In the genomic region with DNA sequence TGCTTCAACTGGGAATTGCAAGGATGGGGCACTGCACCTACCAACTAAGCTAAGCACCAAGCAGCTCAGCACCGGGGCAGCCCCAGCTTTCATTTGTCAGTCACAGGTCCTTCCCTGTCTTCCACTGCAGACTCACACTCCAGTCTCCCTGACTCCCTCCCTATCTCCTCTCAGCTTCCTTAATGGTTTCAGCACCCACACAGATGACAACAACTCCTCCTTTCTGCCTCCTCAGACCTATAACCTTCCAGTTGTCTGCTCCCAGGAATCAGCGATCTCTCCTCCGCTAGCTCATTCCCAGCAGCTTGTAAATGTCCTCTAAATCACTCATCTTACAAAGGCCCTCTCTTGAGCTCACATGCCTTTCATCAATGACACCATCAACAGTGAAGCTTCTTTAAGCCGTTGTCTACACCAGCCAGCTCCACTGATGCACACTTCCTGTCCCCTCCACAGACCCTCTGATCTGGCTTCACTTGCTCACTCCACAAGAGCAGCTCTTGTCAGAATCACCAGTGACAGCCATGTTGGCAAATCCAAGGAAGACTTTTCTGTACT, we compare ENCODE assay signal across 12 cellular contexts. TPM values are rescaled to one million over a fixed set of nuclear protein-coding genes. Genes with fewer than 3 reads are reported as not detected.
DNase-seq lines count a peak whose midpoint lies in the region; ATAC-seq and TF ChIP-seq lines count a peak whose summit lies in the region.
"Had no signal": no experiment of that assay in that cellular context is flagged by ENCODE, and none has a peak within 500 bp of the region (broad histone marks: within the 10 kb centered on the region; RNA-seq: fewer than 3 reads in every experiment).

No MANE protein-coding gene starts in this region.

- peaks cover 29% of the 10 kb centered on the region for H3K9me3 ChIP-seq in DOHH2 (ENCODE audit: control insufficient read depth, insufficient read depth, low read length)
- no peaks in the 10 kb centered on the region for H3K9me3 ChIP-seq in Panc1 (ENCODE audit: control insufficient read depth, insufficient read depth, low read depth, low read length)

- H3K4me3 Mint-ChIP-seq in GM23338, result no peak overlapping the region

- in situ Hi-C loops in Panc1 (cut with HindIII; ENCODE audit: low pct_unique_long_range_greater_than_20kb, low sequenced_read_pairs), result no loop called here
- in situ Hi-C loops in ACHN (cut with HindIII; ENCODE audit: low pct_ligation_motif_present, low pct_unique_long_range_greater_than_20kb, low sequenced_read_pairs), result no loop called here

- H3K9me2 ChIP-seq in DOHH2 (replicated peaks; ENCODE audit: control insufficient read depth, low read length), result no peaks in the 10 kb centered on the region
- H3K9me2 ChIP-seq in GM23338 (ENCODE audit: insufficient read depth), result no peaks in the 10 kb centered on the region

- POLR2A ChIA-PET in Panc1 (lab: Charles Lee), result interaction anchor here (0.6 kb wide), 1 partner anchor 39 kb away, joined by 10 read pairs; no protein-coding TSS in a partner anchor

- H2AFZ ChIP-seq in GM23338, result no peak overlapping the region

- peak overlapping the region; percentile 56 for H3K4me2 ChIP-seq in DOHH2 (ENCODE audit: low read length)
- H3K4me2 ChIP-seq in GM23338, result no peak overlapping the region

- H4K20me1 ChIP-seq in DOHH2 (ENCODE audit: control insufficient read depth, insufficient read depth, low read depth, low read length) (no peaks in the 10 kb centered on the region), GM23338 (replicated peaks; ENCODE audit: insufficient read depth) (peaks cover 38% of the 10 kb centered on the region)

- H3K36me3 Mint-ChIP-seq in GM23338 (ENCODE audit: low read depth), result peaks cover 4% of the 10 kb centered on the region; the same call in 2 of the 3 replicates

- ATAC-seq in GM23338 (peak; percentile 58), Panc1 (peak; percentile 63), left lobe of liver (peak; percentile 13), HG02870 (IDR thresholded peaks at IDR 0.05; ENCODE audit: unreplicated experiment) (no peak)

- H3K9me3 Mint-ChIP-seq in GM23338, result no peaks in the 10 kb centered on the region

- H3K36me3 ChIP-seq in DOHH2 (ENCODE audit: control insufficient read depth, low read length) (peaks cover 39% of the 10 kb centered on the region), GM23338 (ENCODE audit: insufficient read depth) (no peaks in the 10 kb centered on the region; the same call in 1 of the 2 replicates), Panc1 (ENCODE audit: control insufficient read depth, insufficient read depth, low read length) (no peaks in the 10 kb centered on the region)

- CTCF ChIA-PET in Panc1 (lab: Charles Lee), result no interaction called here

- intact Hi-C loops in Panc1 (cut with micrococcal nuclease; ENCODE audit: unreplicated experiment), result no loop called here

- no peaks in the 10 kb centered on the region for H3K27me3 Mint-ChIP-seq in GM23338 (ENCODE audit: insufficient read depth, low read depth, poor library complexity)

- H3K27ac ChIP-seq in DOHH2 (ENCODE audit: low read depth, low read length) (peak overlapping the region; percentile 29), GM23338 (ENCODE audit: low read depth) (0 out of 2 replicates have a peak overlapping the region, but pooled peaks have one; percentile 16), Panc1 (ENCODE audit: low read length) (no peak overlapping the region)

- no TSS peak for BruUV-seq in Panc1 (replicated peaks; lab: Mats Ljungman, UMichigan)

- no peak overlapping the region for H3K27ac Mint-ChIP-seq in GM23338

- H3K4me3 ChIP-seq in DOHH2 (ENCODE audit: low read length) (peak overlapping the region; percentile 27), GM23338 (no peak overlapping the region), Panc1 (ENCODE audit: low read depth in 2 of 2, low read length in 2 of 2) (no peak overlapping the region)

- peaks cover 23% of the 10 kb centered on the region for H3F3A ChIP-seq in DOHH2 (ENCODE audit: control insufficient read depth, insufficient read depth)
- no peaks in the 10 kb centered on the region for H3F3A ChIP-seq in GM23338 (replicated peaks; ENCODE audit: low read depth)

- H3K27me3 ChIP-seq in DOHH2 (ENCODE audit: control insufficient read depth, low read length), result no peaks in the 10 kb centered on the region
- H3K27me3 ChIP-seq in GM23338 (ENCODE audit: insufficient read depth), result no peaks in the 10 kb centered on the region
- H3K27me3 ChIP-seq in Panc1 (ENCODE audit: control insufficient read depth, insufficient read depth, low read length), result no peaks in the 10 kb centered on the region

- no peak for TF ChIP-seq CTCF in DOHH2 (IDR thresholded peaks at IDR 0.05; ENCODE audit: low read depth, low read length, poor library complexity, severe bottlenecking)
- TF ChIP-seq CTCF in GM23338 (conservative IDR thresholded peaks at IDR 0.05; ENCODE audit: low read depth in 2 of 2), result no peak
- TF ChIP-seq CTCF in Panc1 (IDR thresholded peaks at IDR 0.05), result no peak

- H3K4me1 ChIP-seq in DOHH2 (ENCODE audit: control insufficient read depth, low read length), result peaks cover 36% of the 10 kb centered on the region
- no peaks in the 10 kb centered on the region for H3K4me1 ChIP-seq in GM23338 (ENCODE audit: insufficient read depth)
- H3K4me1 ChIP-seq in Panc1 (ENCODE audit: control insufficient read depth, insufficient read depth, low read length), result peaks cover 10% of the 10 kb centered on the region; the same call in 1 of the 2 replicates

- no peaks in the 10 kb centered on the region for H3K4me1 Mint-ChIP-seq in GM23338

- DNase-seq in GM23338 (ENCODE audit: low spot score) (no peak), Panc1 (ENCODE audit: low read depth, low spot score) (no peak), left lobe of liver (ENCODE audit: low spot score) (no peak), NCI-H774 (lab: John Stamatoyannopoulos, UW) (no peak), NCI-H524 (lab: John Stamatoyannopoulos, UW) (no peak), ACHN (no peak)
- DNase-seq: activated CD4-positive, CD25-positive, alpha-beta regulatory T cell; COR-L47; NCI-H526 treated with DMSO at 0.1 percent for 48 hours; nucleus accumbens had no signal

- H3K79me2 ChIP-seq in DOHH2 (ENCODE audit: control insufficient read depth, low read length) (peaks cover 92% of the 10 kb centered on the region), GM23338 (replicated peaks; ENCODE audit: insufficient read depth) (peaks cover 77% of the 10 kb centered on the region)

TF ChIP-seq in GM23338, 12 proteins besides CTCF, POLR2A, EP300 and RAD21:
- TF ChIP-seq, protein P1, sequence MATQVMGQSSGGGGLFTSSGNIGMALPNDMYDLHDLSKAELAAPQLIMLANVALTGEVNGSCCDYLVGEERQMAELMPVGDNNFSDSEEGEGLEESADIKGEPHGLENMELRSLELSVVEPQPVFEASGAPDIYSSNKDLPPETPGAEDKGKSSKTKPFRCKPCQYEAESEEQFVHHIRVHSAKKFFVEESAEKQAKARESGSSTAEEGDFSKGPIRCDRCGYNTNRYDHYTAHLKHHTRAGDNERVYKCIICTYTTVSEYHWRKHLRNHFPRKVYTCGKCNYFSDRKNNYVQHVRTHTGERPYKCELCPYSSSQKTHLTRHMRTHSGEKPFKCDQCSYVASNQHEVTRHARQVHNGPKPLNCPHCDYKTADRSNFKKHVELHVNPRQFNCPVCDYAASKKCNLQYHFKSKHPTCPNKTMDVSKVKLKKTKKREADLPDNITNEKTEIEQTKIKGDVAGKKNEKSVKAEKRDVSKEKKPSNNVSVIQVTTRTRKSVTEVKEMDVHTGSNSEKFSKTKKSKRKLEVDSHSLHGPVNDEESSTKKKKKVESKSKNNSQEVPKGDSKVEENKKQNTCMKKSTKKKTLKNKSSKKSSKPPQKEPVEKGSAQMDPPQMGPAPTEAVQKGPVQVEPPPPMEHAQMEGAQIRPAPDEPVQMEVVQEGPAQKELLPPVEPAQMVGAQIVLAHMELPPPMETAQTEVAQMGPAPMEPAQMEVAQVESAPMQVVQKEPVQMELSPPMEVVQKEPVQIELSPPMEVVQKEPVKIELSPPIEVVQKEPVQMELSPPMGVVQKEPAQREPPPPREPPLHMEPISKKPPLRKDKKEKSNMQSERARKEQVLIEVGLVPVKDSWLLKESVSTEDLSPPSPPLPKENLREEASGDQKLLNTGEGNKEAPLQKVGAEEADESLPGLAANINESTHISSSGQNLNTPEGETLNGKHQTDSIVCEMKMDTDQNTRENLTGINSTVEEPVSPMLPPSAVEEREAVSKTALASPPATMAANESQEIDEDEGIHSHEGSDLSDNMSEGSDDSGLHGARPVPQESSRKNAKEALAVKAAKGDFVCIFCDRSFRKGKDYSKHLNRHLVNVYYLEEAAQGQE (IDR thresholded peaks at IDR 0.05; ENCODE audit: unreplicated experiment), result no peak
- TF ChIP-seq STAT1 (IDR thresholded peaks at IDR 0.05; ENCODE audit: unreplicated experiment), result no peak
- TF ChIP-seq, protein P2, sequence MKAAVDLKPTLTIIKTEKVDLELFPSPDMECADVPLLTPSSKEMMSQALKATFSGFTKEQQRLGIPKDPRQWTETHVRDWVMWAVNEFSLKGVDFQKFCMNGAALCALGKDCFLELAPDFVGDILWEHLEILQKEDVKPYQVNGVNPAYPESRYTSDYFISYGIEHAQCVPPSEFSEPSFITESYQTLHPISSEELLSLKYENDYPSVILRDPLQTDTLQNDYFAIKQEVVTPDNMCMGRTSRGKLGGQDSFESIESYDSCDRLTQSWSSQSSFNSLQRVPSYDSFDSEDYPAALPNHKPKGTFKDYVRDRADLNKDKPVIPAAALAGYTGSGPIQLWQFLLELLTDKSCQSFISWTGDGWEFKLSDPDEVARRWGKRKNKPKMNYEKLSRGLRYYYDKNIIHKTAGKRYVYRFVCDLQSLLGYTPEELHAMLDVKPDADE (IDR thresholded peaks at IDR 0.05), result no peak
- no peak for TF ChIP-seq ZNF331 (CRISPR knock-in tag; IDR thresholded peaks at IDR 0.05; ENCODE audit: low read depth)
- TF ChIP-seq NANOG (IDR thresholded peaks at IDR 0.05; ENCODE audit: borderline replicate concordance), result no peak
- no peak for TF ChIP-seq EZH2 (IDR thresholded peaks at IDR 0.05; ENCODE audit: low read depth, unreplicated experiment)
- TF ChIP-seq JUNB (IDR thresholded peaks at IDR 0.05; ENCODE audit: unreplicated experiment), result no peak

RNA-seq across cellular contexts. Expression of a gene that starts 32.1 kb away (rescaled TPM):
- total RNA-seq in GM23338 (2014; rRNA removed; shearing (Covaris generic)), result 47.9 and 56.3 TPM in 2 replicates
- 11.6 and 16.6 TPM in 2 replicates for polyA plus RNA-seq in GM23338 (2016; fragmentation: Nextera tagmentation; extraction: Ambion mirVana)
- total RNA-seq in Panc1 (2021; ENCODE audit: unreplicated experiment) (49.2 TPM), left lobe of liver (28.3 TPM)
- 22.2 TPM for polyA plus RNA-seq in Panc1 (2012; ENCODE audit: insufficient read length)
